Comparison of ENCODE assay signal across 8 cellular contexts in genomic region chr3:110814170-110815007, GRCh38.
DNase-seq lines count a peak whose midpoint lies in the region; ATAC-seq and TF ChIP-seq lines count a peak whose summit lies in the region.

No MANE protein-coding gene starts in this region.

- CTCF ChIA-PET in activated CD8-positive, alpha-beta memory T cell treated with anti-CD3 and anti-CD28 coated beads, Interleukin-2, amount 10 ng/mL, durations not matched to agents 7 days and 5 days (lab: Charles Lee) = interaction anchor here (1.4 kb wide), 1 partner anchor 9 kb away, joined by 4 read pairs; no protein-coding TSS in a partner anchor

- peaks cover 8% of the 10 kb centered on the region for H3K27me3 Mint-ChIP-seq in activated CD8-positive, alpha-beta memory T cell treated with anti-CD3 and anti-CD28 coated beads, Interleukin-2, amount 10 ng/mL, durations not matched to agents 7 days and 5 days
- H3K27me3 Mint-ChIP-seq in mesothelial cell of epicardium (ENCODE audit: low read depth) = no peaks in the 10 kb centered on the region

- peak; percentile 79 for ATAC-seq in GM19455 (IDR thresholded peaks at IDR 0.05; ENCODE audit: unreplicated experiment)
- peak; percentile 89 for ATAC-seq in HG03439 (IDR thresholded peaks at IDR 0.05; ENCODE audit: unreplicated experiment)
- peak; percentile 88 for ATAC-seq in activated CD8-positive, alpha-beta memory T cell treated with anti-CD3 and anti-CD28 coated beads, Interleukin-2, amount 10 ng/mL, durations not matched to agents 7 days and 5 days
- peak; percentile 96 for ATAC-seq in mucosa of descending colon

- no peaks in the 10 kb centered on the region for H3K9me3 ChIP-seq in mucosa of descending colon

- DNase-seq in AG20443 (ENCODE audit: low spot score) = peak; percentile 40
- DNase-seq in activated CD8-positive, alpha-beta memory T cell treated with anti-CD3 and anti-CD28 coated beads, Interleukin-2, amount 10 ng/mL, durations not matched to agents 7 days and 5 days = peak; percentile 94
- peak in 1 of 3 donors; percentile 7 for DNase-seq in mucosa of descending colon
- DNase-seq in mesothelial cell of epicardium (ENCODE audit: low spot score in 2 of 2, unreplicated experiment in 2 of 2) = no peak
- DNase-seq in C1 segment of cervical spinal cord (lab: John Stamatoyannopoulos, UW) = no peak
- DNase-seq in coronary artery (ENCODE audit: low spot score) = no peak

- H3K27ac ChIP-seq in coronary artery = no peak overlapping the region

- H3K9me3 Mint-ChIP-seq in activated CD8-positive, alpha-beta memory T cell treated with anti-CD3 and anti-CD28 coated beads, Interleukin-2, amount 10 ng/mL, durations not matched to agents 7 days and 5 days (ENCODE audit: low read depth) = peaks cover 4% of the 10 kb centered on the region
- no peaks in the 10 kb centered on the region for H3K9me3 Mint-ChIP-seq in mesothelial cell of epicardium

- peak overlapping the region; percentile 82 for H3K27ac Mint-ChIP-seq in activated CD8-positive, alpha-beta memory T cell treated with anti-CD3 and anti-CD28 coated beads, Interleukin-2, amount 10 ng/mL, durations not matched to agents 7 days and 5 days
- no peak overlapping the region for H3K27ac Mint-ChIP-seq in mesothelial cell of epicardium

- intact Hi-C loops in mucosa of descending colon (cut with DNase I, micrococcal nuclease) = no loop called here

- H3K4me3 ChIP-seq in mucosa of descending colon (no peak overlapping the region), coronary artery (no peak overlapping the region)

- H3K36me3 Mint-ChIP-seq in activated CD8-positive, alpha-beta memory T cell treated with anti-CD3 and anti-CD28 coated beads, Interleukin-2, amount 10 ng/mL, durations not matched to agents 7 days and 5 days = peaks cover 17% of the 10 kb centered on the region
- H3K36me3 Mint-ChIP-seq in mesothelial cell of epicardium = no peaks in the 10 kb centered on the region

- H3K4me1 ChIP-seq in mucosa of descending colon (ENCODE audit: low read depth) = peaks cover 17% of the 10 kb centered on the region

- peaks cover 26% of the 10 kb centered on the region for H3K4me1 Mint-ChIP-seq in activated CD8-positive, alpha-beta memory T cell treated with anti-CD3 and anti-CD28 coated beads, Interleukin-2, amount 10 ng/mL, durations not matched to agents 7 days and 5 days
- H3K4me1 Mint-ChIP-seq in mesothelial cell of epicardium = peaks cover 7% of the 10 kb centered on the region

- peak overlapping the region; percentile 63 for H3K4me3 Mint-ChIP-seq in activated CD8-positive, alpha-beta memory T cell treated with anti-CD3 and anti-CD28 coated beads, Interleukin-2, amount 10 ng/mL, durations not matched to agents 7 days and 5 days
- no peak overlapping the region for H3K4me3 Mint-ChIP-seq in mesothelial cell of epicardium

- no peaks in the 10 kb centered on the region for H3K36me3 ChIP-seq in mucosa of descending colon (ENCODE audit: low read depth)

- TF ChIP-seq CTCF in mucosa of descending colon (IDR thresholded peaks at IDR 0.05) = no peak
- no peak for TF ChIP-seq CTCF in mesothelial cell of epicardium (IDR thresholded peaks at IDR 0.05; ENCODE audit: unreplicated experiment)
- no peak for TF ChIP-seq CTCF in coronary artery (IDR thresholded peaks at IDR 0.05)

Comparison
In these comparisons a context has a peak if more than half of its experiments do, and no peak if none do; other contexts are left out.
1. DNase-seq: peak in AG20443 (single experiment) and activated CD8-positive, alpha-beta memory T cell treated with anti-CD3 and anti-CD28 coated beads, Interleukin-2, amount 10 ng/mL, durations not matched to agents 7 days and 5 days (single experiment); none in mesothelial cell of epicardium (0 of 2), C1 segment of cervical spinal cord (0 of 14) and coronary artery (single experiment).
2. Peak in every context shown above with its lines, with median percentiles within 50 percentile points of each other: ATAC-seq.